ENCODE assay signal across 18 cellular contexts in genomic region chrX:19956923-19957322, GRCh38.
"Had no signal": no experiment of that assay in that cellular context is flagged by ENCODE, and none has a peak within 500 bp of the region (broad histone marks: within the 10 kb centered on the region; RNA-seq: fewer than 3 reads in every experiment).

No MANE protein-coding gene starts in this region.

- DNase-seq: activated CD4-positive, alpha-beta T cell treated with anti-CD3 and anti-CD28 coated beads, Interleukin-2, amount 50 U/mL, for 4 hours; activated CD4-positive, CD25-positive, alpha-beta regulatory T cell treated with anti-CD3 and anti-CD28 coated beads, Interleukin-2, amount 50 U/mL, for 72 hours; activated naive CD4-positive, alpha-beta T cell treated with anti-CD3 and anti-CD28 coated beads for 36 hours; activated T-cell treated with anti-CD3 and anti-CD28 coated beads for 4 hours; colonic mucosa; esophagus squamous epithelium; foreskin melanocyte; immature natural killer cell; left colon; midbrain; pancreas; stimulated activated CD4-positive, alpha-beta T cell treated with anti-CD3 and anti-CD28 coated beads, Interleukin-2, amount 100 ng/mL, for 48 hours; T-cell; T1000; thyroid gland; uterus had no signal

- H3K4me3 ChIP-seq: ascending aorta, colonic mucosa, esophagus squamous epithelium, pancreas, thyroid gland, uterus had no signal

- H3K27me3 ChIP-seq: ascending aorta, colonic mucosa, esophagus squamous epithelium, pancreas, thyroid gland had no signal

- ATAC-seq: left colon; pancreas; stimulated activated memory B cell treated with anti-CD40 and anti-IgM and Interleukin-4, amounts not matched to agents 10 μg/mL and 1 μg/mL and 100 μg/mL, for 72 hours; T-cell had no signal

- H3K9me3 ChIP-seq: ascending aorta, colonic mucosa, esophagus squamous epithelium, pancreas, thyroid gland, uterus had no signal

- H3K36me3 ChIP-seq: colonic mucosa, thyroid gland, uterus had no signal

- H3K4me1 ChIP-seq: ascending aorta, colonic mucosa, pancreas, uterus had no signal

- H3K27ac ChIP-seq: ascending aorta, colonic mucosa, esophagus squamous epithelium, pancreas, thyroid gland, uterus had no signal
